In genomic region chr16:25988882-25989281, GRCh38 we compare ENCODE assay signal across 22 cellular contexts.
A peak's percentile ranks its signal among the peaks of the same experiment; 100 is the strongest.
DNase-seq lines count a peak whose midpoint lies in the region; ATAC-seq, FAIRE-seq and TF ChIP-seq lines count a peak whose summit lies in the region.
"Had no signal": no experiment of that assay in that cellular context is flagged by ENCODE, and none has a peak within 500 bp of the region (broad histone marks: within the 10 kb centered on the region; RNA-seq: fewer than 3 reads in every experiment).

No MANE protein-coding gene starts in this region.

- H3K4me3 ChIP-seq in H1 (ENCODE audit: extremely low read depth in 1 of 4, insufficient read depth in 2 of 4, low read depth in 3 of 4, low read length in 4 of 4): no peak overlapping the region
- H3K4me3 ChIP-seq: BLaER1 treated with 17β-estradiol and CSF1 and Interleukin-3, amounts not matched to agents 10 nM and 100 nM had no signal

- H3K36me3 Mint-ChIP-seq in nephron progenitor cell (ENCODE audit: low read depth): no peaks in the 10 kb centered on the region
- no peaks in the 10 kb centered on the region for H3K36me3 Mint-ChIP-seq in activated naive CD8-positive, alpha-beta T cell treated with anti-CD3 and anti-CD28 coated beads, Interleukin-2, amount 50 U/mL, for 24 hours (ENCODE audit: low read depth)
- H3K36me3 Mint-ChIP-seq: CD8-positive, alpha-beta T cell had no signal

- no peaks in the 10 kb centered on the region for H3K23me2 ChIP-seq in H1 (ENCODE audit: low read depth, low read length)

- no peak overlapping the region for H2BK20ac ChIP-seq in H1 (ENCODE audit: low read length)

- peaks cover 9% of the 10 kb centered on the region for H3K9me3 Mint-ChIP-seq in nephron progenitor cell
- peaks cover 8% of the 10 kb centered on the region for H3K9me3 Mint-ChIP-seq in activated naive CD8-positive, alpha-beta T cell treated with anti-CD3 and anti-CD28 coated beads, Interleukin-2, amount 50 U/mL, for 24 hours
- H3K9me3 Mint-ChIP-seq: CD4-positive, alpha-beta T cell; CD8-positive, alpha-beta T cell had no signal

- no peak overlapping the region for H2AK5ac ChIP-seq in H1 (ENCODE audit: low read depth, low read length)

- TF ChIP-seq POLR2A in H1 (IDR thresholded peaks at IDR 0.05; ENCODE audit: control extremely low read depth in 1 of 2, low read depth in 2 of 2, low read length in 2 of 2): no peak

- no peaks in the 10 kb centered on the region; a peak in 1 of 8 replicates for H3K36me3 ChIP-seq in H1 (ENCODE audit: control insufficient read depth in 2 of 4, insufficient read depth in 4 of 4, low read length in 3 of 4)
- H3K36me3 ChIP-seq: BLaER1 treated with 17β-estradiol and CSF1 and Interleukin-3, amounts not matched to agents 10 nM and 100 nM had no signal

- no peak for TF ChIP-seq EP300 in H1 (IDR thresholded peaks at IDR 0.05; ENCODE audit: borderline replicate concordance in 1 of 2, low read depth in 2 of 2, low read length in 2 of 2)

- ATAC-seq in activated naive CD8-positive, alpha-beta T cell treated with anti-CD3 and anti-CD28 coated beads, Interleukin-2, amount 50 U/mL, for 24 hours: no peak
- ATAC-seq: CD8-positive, alpha-beta T cell had no signal

- H4K8ac ChIP-seq in H1 (ENCODE audit: extremely low read depth, insufficient read depth, low read length): no peak overlapping the region

- H4K5ac ChIP-seq in H1 (ENCODE audit: insufficient read length, low read depth, low read length): no peak overlapping the region

- H2BK12ac ChIP-seq in H1 (ENCODE audit: low read depth, low read length): no peak overlapping the region

- H3K4me2 ChIP-seq in H1 (ENCODE audit: insufficient read depth in 1 of 2, low read depth in 2 of 2, low read length in 2 of 2): no peak overlapping the region
- H3K4me2 ChIP-seq: BLaER1 treated with 17β-estradiol and CSF1 and Interleukin-3, amounts not matched to agents 10 nM and 100 nM had no signal

- no peak overlapping the region for H3K56ac ChIP-seq in H1 (replicated peaks; ENCODE audit: insufficient read length, low read depth, low read length)

- POLR2A ChIA-PET in H1 (lab: Charles Lee; ENCODE audit: partially characterized antibody): interaction anchor here (0.9 kb wide), 1 partner anchor 38 kb away, joined by 3 read pairs; no protein-coding TSS in a partner anchor

- H3K9me3 ChIP-seq in H1 (ENCODE audit: insufficient read depth in 2 of 2, low read depth in 1 of 2, low read length in 1 of 2): peaks cover 6 to 11% of the 10 kb centered on the region in 2 experiments; a peak in 3 of 4 replicates
- H3K9me3 ChIP-seq: Caco-2 had no signal

- no peaks in the 10 kb centered on the region for H3K79me1 ChIP-seq in H1 (ENCODE audit: low read depth, low read length)

- no peaks in the 10 kb centered on the region for H4K20me1 ChIP-seq in H1 (replicated peaks in 1 of 2; ENCODE audit: control insufficient read depth in 1 of 2, insufficient read depth in 2 of 2, low read length in 2 of 2)
- H4K20me1 ChIP-seq: BLaER1 treated with 17β-estradiol and CSF1 and Interleukin-3, amounts not matched to agents 10 nM and 100 nM had no signal

- H3K4me1 Mint-ChIP-seq in nephron progenitor cell: peaks cover 13% of the 10 kb centered on the region
- H3K4me1 Mint-ChIP-seq in activated naive CD8-positive, alpha-beta T cell treated with anti-CD3 and anti-CD28 coated beads, Interleukin-2, amount 50 U/mL, for 24 hours: no peaks in the 10 kb centered on the region
- H3K4me1 Mint-ChIP-seq: B cell had no signal

- H2BK5ac ChIP-seq in H1 (ENCODE audit: low read depth, low read length): no peak overlapping the region

- H3K27ac Mint-ChIP-seq in nephron progenitor cell: peak overlapping the region; percentile 19
- H3K27ac Mint-ChIP-seq in activated naive CD8-positive, alpha-beta T cell treated with anti-CD3 and anti-CD28 coated beads, Interleukin-2, amount 50 U/mL, for 24 hours: no peak overlapping the region
- H3K27ac Mint-ChIP-seq: B cell; CD4-positive, alpha-beta T cell; CD8-positive, alpha-beta T cell had no signal

- peaks cover 0 to 4% (median 0%) of the 10 kb centered on the region in 4 experiments; a peak in 1 of 7 replicates for H3K4me1 ChIP-seq in H1 (replicated peaks in 1 of 4; ENCODE audit: control insufficient read depth in 3 of 4, insufficient read depth in 4 of 4, low read length in 3 of 4)
- H3K4me1 ChIP-seq: BLaER1 treated with 17β-estradiol and CSF1 and Interleukin-3, amounts not matched to agents 10 nM and 100 nM; Caco-2 had no signal

- H2BK120ac ChIP-seq in H1 (replicated peaks; ENCODE audit: low read depth, low read length): no peak overlapping the region

- no peak overlapping the region for H2AFZ ChIP-seq in H1 (ENCODE audit: low read length)

- no peak overlapping the region for H3K9ac ChIP-seq in H1 (replicated peaks in 1 of 4; ENCODE audit: extremely low read depth in 1 of 4, low read depth in 3 of 4, low read length in 3 of 4)
- H3K9ac ChIP-seq: BLaER1 treated with 17β-estradiol and CSF1 and Interleukin-3, amounts not matched to agents 10 nM and 100 nM had no signal

- H4K91ac ChIP-seq in H1 (replicated peaks; ENCODE audit: insufficient read length, low read length): no peak overlapping the region

- no peak for DNase-seq in H1 (ENCODE audit: low read depth in 1 of 2, low spot score in 2 of 2)
- no peak for DNase-seq in nephron progenitor cell
- no peak for DNase-seq in NOMO-1 treated with DMSO at 0.1 percent for 48 hours (lab: John Stamatoyannopoulos, UW; ENCODE audit: unreplicated experiment)
- no peak for DNase-seq in AG08396 (ENCODE audit: low spot score)
- no peak for DNase-seq in activated naive CD8-positive, alpha-beta T cell treated with anti-CD3 and anti-CD28 coated beads, Interleukin-2, amount 50 U/mL, for 24 hours
- DNase-seq: 8988T; ACHN; AML-193; Caco-2; Calu3; CD4-positive, alpha-beta T cell; CD8-positive, alpha-beta T cell; DMS79 treated with DMSO at 0.1 percent for 48 hours; GF-D8 had no signal

- no peak overlapping the region for H3K4me3 Mint-ChIP-seq in nephron progenitor cell
- no peak overlapping the region for H3K4me3 Mint-ChIP-seq in activated naive CD8-positive, alpha-beta T cell treated with anti-CD3 and anti-CD28 coated beads, Interleukin-2, amount 50 U/mL, for 24 hours
- H3K4me3 Mint-ChIP-seq: B cell; CD4-positive, alpha-beta T cell; CD8-positive, alpha-beta T cell had no signal

- TF ChIP-seq CTCF in H1 (IDR thresholded peaks at IDR 0.05; ENCODE audit: control extremely low read depth in 1 of 3, insufficient read depth in 1 of 3, low read depth in 1 of 3, low read length in 3 of 3): no peak
- no peak for TF ChIP-seq CTCF in nephron progenitor cell (IDR thresholded peaks at IDR 0.05)

- H3K4ac ChIP-seq in H1 (replicated peaks; ENCODE audit: insufficient read length, low read depth, low read length): no peak overlapping the region

- TF ChIP-seq RAD21 in H1 (IDR thresholded peaks at IDR 0.05 in 1 of 2, conservative IDR thresholded peaks at IDR 0.05 in 1 of 2; ENCODE audit: low read depth in 2 of 2, low read length in 2 of 2): no peak

- no peak overlapping the region for H2BK15ac ChIP-seq in H1 (ENCODE audit: low read length)

- CTCF ChIA-PET in H1 (lab: Charles Lee; ENCODE audit: partially characterized antibody): interaction anchor here (2.0 kb wide), 1 partner anchor 61 kb away, joined by 5 read pairs; no protein-coding TSS in a partner anchor

- no peak overlapping the region for H3K18ac ChIP-seq in H1 (ENCODE audit: extremely low read depth, low read length)

- H3K27me3 Mint-ChIP-seq in nephron progenitor cell (ENCODE audit: low read depth, poor library complexity): peaks cover 9% of the 10 kb centered on the region
- H3K27me3 Mint-ChIP-seq in activated naive CD8-positive, alpha-beta T cell treated with anti-CD3 and anti-CD28 coated beads, Interleukin-2, amount 50 U/mL, for 24 hours: no peaks in the 10 kb centered on the region
- H3K27me3 Mint-ChIP-seq: CD4-positive, alpha-beta T cell had no signal

- H3K27me3 ChIP-seq in H1 (replicated peaks in 1 of 4; ENCODE audit: control insufficient read depth in 3 of 4, extremely low read depth in 1 of 4, insufficient read depth in 3 of 4, low read length in 3 of 4): no peaks in the 10 kb centered on the region
- H3K27me3 ChIP-seq: BLaER1 treated with 17β-estradiol and CSF1 and Interleukin-3, amounts not matched to agents 10 nM and 100 nM had no signal

- 82% methylated on average over 7 of the region's 7 CpGs; no CpG with 5 or more reads in 1 of the 2 experiments for WGBS in H1 (ENCODE audit: extremely low coverage in 1 of 2, insufficient coverage in 1 of 2, insufficient read length in 1 of 2, insufficient replicate concordance in 2 of 2, low coverage in 1 of 2, low lambda C conversion rate in 2 of 2, missing lambda C conversion rate in 1 of 2), 2 experiments

- H3K23ac ChIP-seq in H1 (ENCODE audit: insufficient read length): no peak overlapping the region

- peak overlapping the region; percentile 82 for H3K14ac ChIP-seq in H1 (ENCODE audit: insufficient read length)

- no peaks in the 10 kb centered on the region; a peak in 1 of 4 replicates for H3K79me2 ChIP-seq in H1 (ENCODE audit: control insufficient read depth in 1 of 2, insufficient read depth in 2 of 2, low read length in 2 of 2)

- FAIRE-seq in H1 (lab: Jason Lieb, UNC): no peak
- FAIRE-seq: A204.1, D721Med, G401.6, GM12891, GM19239 had no signal

- H3K27ac ChIP-seq in H1 (ENCODE audit: low read depth, low read length): no peak overlapping the region
- H3K27ac ChIP-seq: BLaER1 treated with 17β-estradiol and CSF1 and Interleukin-3, amounts not matched to agents 10 nM and 100 nM; C4-2B had no signal

TF ChIP-seq in H1, 55 proteins besides CTCF, POLR2A, EP300 and RAD21 (continues in another document):
- TF ChIP-seq CTBP2 (IDR thresholded peaks at IDR 0.05; ENCODE audit: borderline replicate concordance, insufficient read depth, insufficient read length, low read length) (no peak), RNF2 (IDR thresholded peaks at IDR 0.05; ENCODE audit: borderline replicate concordance, low read depth, low read length, missing control alignments, poor library complexity, severe bottlenecking) (no peak), CBX8 (IDR thresholded peaks at IDR 0.05; ENCODE audit: borderline replicate concordance, low read depth, low read length) (no peak), NANOG (IDR thresholded peaks at IDR 0.05; ENCODE audit: insufficient read depth, low read depth, low read length, poor library complexity, severe bottlenecking) (no peak), SRF (IDR thresholded peaks at IDR 0.05; ENCODE audit: low read depth, low read length) (no peak), ASH2L (IDR thresholded peaks at IDR 0.05; ENCODE audit: low read length) (no peak), SIN3A (conservative IDR thresholded peaks at IDR 0.05 in 1 of 2, IDR thresholded peaks at IDR 0.05 in 1 of 2; ENCODE audit: low read depth in 1 of 2, low read length in 2 of 2) (no peak), CEBPB (IDR thresholded peaks at IDR 0.05; ENCODE audit: low read depth, low read length) (no peak), POU5F1 (IDR thresholded peaks at IDR 0.05; ENCODE audit: low read depth, low read length) (no peak)
